Comparison of ENCODE assay signal across 9 cellular contexts in the genomic region with DNA sequence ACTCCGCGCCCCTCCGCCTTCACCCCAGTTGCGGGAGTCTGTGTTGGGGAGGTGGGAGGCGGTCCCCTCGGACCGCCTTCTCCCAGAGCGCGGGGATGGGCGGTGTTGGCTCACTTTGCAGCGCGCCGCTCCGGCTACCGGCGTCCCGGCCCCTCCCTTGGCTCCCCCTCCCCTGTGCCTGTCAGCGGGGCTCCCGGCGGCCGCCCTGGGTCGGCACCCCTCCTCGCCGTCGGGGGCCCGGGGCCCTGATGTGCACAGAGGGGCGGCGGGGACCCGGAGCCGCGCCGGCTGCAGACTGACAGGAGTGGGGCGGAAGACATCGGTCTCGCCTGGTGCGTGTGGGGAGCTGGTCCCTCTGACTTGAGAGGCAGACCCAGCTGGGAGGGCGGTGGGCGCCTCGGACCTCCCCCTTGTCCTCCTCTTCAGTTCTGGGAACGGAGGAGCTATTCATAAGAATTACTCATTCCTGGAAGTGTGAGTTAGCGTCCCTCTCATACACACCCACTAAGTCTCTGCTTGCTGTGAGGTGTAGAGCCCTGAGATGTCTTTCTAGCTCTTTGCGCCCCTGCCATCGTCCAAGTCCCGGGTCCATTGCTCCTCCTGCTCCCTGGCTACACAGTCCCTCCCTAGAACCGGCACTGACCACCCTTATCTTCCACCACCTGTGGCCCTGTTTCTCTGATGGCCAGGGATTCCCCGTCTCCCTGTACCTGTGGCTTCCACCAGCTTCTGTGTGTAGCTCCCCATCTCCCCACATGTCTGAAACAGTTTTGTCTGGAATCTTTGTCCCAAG. TPM values are rescaled to one million over a fixed set of nuclear protein-coding genes. Genes with fewer than 3 reads are reported as not detected.
DNase-seq lines count a peak whose midpoint lies in the region; ATAC-seq, FAIRE-seq and TF ChIP-seq lines count a peak whose summit lies in the region.
"Had no signal": no experiment of that assay in that cellular context is flagged by ENCODE, and none has a peak within 500 bp of the region (broad histone marks: within the 10 kb centered on the region; RNA-seq: fewer than 3 reads in every experiment).

No MANE protein-coding gene starts in this region.

- H3K4me3 Mint-ChIP-seq in activated naive CD8-positive, alpha-beta T cell, result peak overlapping the region; percentile 80

- no peak for TF ChIP-seq CTCF in A549 (IDR thresholded peaks at IDR 0.05)

- 10% methylated on average over 14 of the region's 46 CpGs for WGBS in A549 (ENCODE audit: missing lambda C conversion rate)

- H3K4me2 ChIP-seq in A549, result peak overlapping the region; percentile 97

- TF ChIP-seq RAD21 in A549 (conservative IDR thresholded peaks at IDR 0.05 in 1 of 2, IDR thresholded peaks at IDR 0.05 in 1 of 2), result no peak

- H3K27me3 Mint-ChIP-seq in activated naive CD8-positive, alpha-beta T cell, result peaks cover 35% of the 10 kb centered on the region

- H3K9me3 ChIP-seq in A549, result 0 out of 3 replicates have a peak, but pooled peaks cover 4% of the 10 kb centered on the region

- TF ChIP-seq POLR2A in A549 (IDR thresholded peaks at IDR 0.05; ENCODE audit: low read length), result no peak

- ATAC-seq in A549 (peak; percentile 3 to 9; a peak in 4 of 6 replicates), sciatic nerve (peak; percentile 15), HG03439 (IDR thresholded peaks at IDR 0.05; ENCODE audit: unreplicated experiment) (no peak)

- no peaks in the 10 kb centered on the region for H3K9me3 Mint-ChIP-seq in activated naive CD8-positive, alpha-beta T cell (ENCODE audit: low read depth)

- no peak for TF ChIP-seq EP300 in A549 (IDR thresholded peaks at IDR 0.05)

- H3K27ac ChIP-seq in A549, result peak overlapping the region in 1 of 2 experiments; percentile 97; a peak in 4 of 6 replicates

- intact Hi-C loops in sciatic nerve (cut with DNase I), result no loop called here

- POLR2A ChIA-PET in A549 (lab: Yijun Ruan, JAX), result no interaction called here
- POLR2A ChIA-PET in HEK293T (lab: Yijun Ruan, JAX), result interaction anchor here (1.2 to 1.4 kb wide), 2 partner anchors 18 to 47 kb away, joined by 3 to 5 read pairs; no protein-coding TSS in a partner anchor

- no peak overlapping the region for H3K27ac Mint-ChIP-seq in activated naive CD8-positive, alpha-beta T cell

- CTCF ChIA-PET in A549 (lab: Yijun Ruan, JAX), result interaction anchor here (0.6 to 4.4 kb wide), 16 partner anchors 12 to 526 kb away, joined by 3 to 44 read pairs (median 5); no protein-coding TSS in a partner anchor
- CTCF ChIA-PET in HEK293T (lab: Yijun Ruan, JAX), result interaction anchor here (2.8 kb wide), 1 partner anchor 46 kb away, joined by 15 read pairs; no protein-coding TSS in a partner anchor

- DNase-seq in A549 (ENCODE audit: low read depth in 1 of 2, low spot score in 1 of 2) (no peak), HEK293T (ENCODE audit: extremely low spot score) (peak; percentile 22), hepatic stellate cell (ENCODE audit: low spot score) (peak; percentile 8), sciatic nerve (ENCODE audit: low spot score) (no peak), CD1c-positive myeloid dendritic cell (ENCODE audit: extremely low spot score) (no peak), A172 (ENCODE audit: low spot score) (no peak)

- H3K4me3 ChIP-seq in A549, result peak overlapping the region; percentile 65

- H3K4me1 Mint-ChIP-seq in activated naive CD8-positive, alpha-beta T cell (ENCODE audit: low read depth), result peaks cover 12% of the 10 kb centered on the region

- no peak for FAIRE-seq in A549 (lab: Jason Lieb, UNC)

- peaks cover 8% of the 10 kb centered on the region; the same call in 1 of the 3 replicates for H3K4me1 ChIP-seq in A549

- no peaks in the 10 kb centered on the region for H3K36me3 Mint-ChIP-seq in activated naive CD8-positive, alpha-beta T cell

TF ChIP-seq in A549, 52 proteins besides CTCF, POLR2A, EP300 and RAD21:
- 0 out of 2 replicates have a peak, but pooled peaks have one; percentile 28 for TF ChIP-seq RNF2 (IDR thresholded peaks at IDR 0.05; ENCODE audit: borderline replicate concordance, low read depth)
- TF ChIP-seq, protein P1, sequence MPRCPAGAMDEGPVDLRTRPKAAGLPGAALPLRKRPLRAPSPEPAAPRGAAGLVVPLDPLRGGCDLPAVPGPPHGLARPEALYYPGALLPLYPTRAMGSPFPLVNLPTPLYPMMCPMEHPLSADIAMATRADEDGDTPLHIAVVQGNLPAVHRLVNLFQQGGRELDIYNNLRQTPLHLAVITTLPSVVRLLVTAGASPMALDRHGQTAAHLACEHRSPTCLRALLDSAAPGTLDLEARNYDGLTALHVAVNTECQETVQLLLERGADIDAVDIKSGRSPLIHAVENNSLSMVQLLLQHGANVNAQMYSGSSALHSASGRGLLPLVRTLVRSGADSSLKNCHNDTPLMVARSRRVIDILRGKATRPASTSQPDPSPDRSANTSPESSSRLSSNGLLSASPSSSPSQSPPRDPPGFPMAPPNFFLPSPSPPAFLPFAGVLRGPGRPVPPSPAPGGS (IDR thresholded peaks at IDR 0.05), result no peak

TF ChIP-seq in HEK293T, 16 proteins besides CTCF, POLR2A, EP300 and RAD21:
- TF ChIP-seq ELF4 (IDR thresholded peaks at IDR 0.05) (no peak), ARNT (IDR thresholded peaks at IDR 0.05) (no peak), PKNOX1 (IDR thresholded peaks at IDR 0.05) (no peak), FOXA1 (IDR thresholded peaks at IDR 0.05) (no peak), LEF1 (IDR thresholded peaks at IDR 0.05; ENCODE audit: borderline replicate concordance) (no peak), CTBP1 (IDR thresholded peaks at IDR 0.05; ENCODE audit: borderline replicate concordance) (no peak), FOXK2 (IDR thresholded peaks at IDR 0.05) (no peak), NFRKB (IDR thresholded peaks at IDR 0.05) (no peak)

RNA-seq across cellular contexts. Expression of gene KALRN, which starts 1.0 kb away (rescaled TPM):
- polyA plus RNA-seq in A549 (2011; rRNA removed) (2.2 and 2.9 TPM in 2 replicates), A549 (2017; fragmentation: RNase III; extraction: RNeasy Plus Mini Kit Qiagen cat#74134 plus additional on column Dnase treatment) (1.0 to 1.5 TPM (median 1.1 TPM) in 3 replicates)
- 1.2 and 1.5 TPM in 2 replicates for polyA plus RNA-seq in A549 (2012; cell fraction: cytosol; rRNA removed)
- 1.3 and 2.2 TPM in 2 replicates for polyA plus RNA-seq in A549 (2012; cell fraction: nucleus; rRNA removed)
- polyA minus RNA-seq in A549 (2011; rRNA and poly(A)+ RNA removed), result 6.4 and 7.5 TPM in 2 replicates
- 27.1 TPM for total RNA-seq in sciatic nerve
- total RNA-seq in A172 (2014; rRNA removed; shearing (Covaris generic)), result 9.5 and 13.2 TPM in 2 replicates

RNA-seq across cellular contexts. Expression of gene ROPN1, which starts 42.3 kb away (rescaled TPM):
- polyA plus RNA-seq in A549 (2011; rRNA removed), result not detected in 2 replicates
- polyA plus RNA-seq in A549 (2012; cell fraction: cytosol; rRNA removed), result not detected in 2 replicates
- polyA plus RNA-seq in A549 (2012; cell fraction: nucleus; rRNA removed), result not detected in 2 replicates
- polyA plus RNA-seq in A549 (2017; fragmentation: RNase III; extraction: RNeasy Plus Mini Kit Qiagen cat#74134 plus additional on column Dnase treatment), result not detected in 3 replicates
- polyA minus RNA-seq in A549 (2011; rRNA and poly(A)+ RNA removed), result not detected in 2 replicates
- total RNA-seq in sciatic nerve, result not detected
- 0.14 TPM in 1 of 2 replicates, not detected in the other for total RNA-seq in A172 (2014; rRNA removed; shearing (Covaris generic))
- polyA plus RNA-seq: adipose tissue had no signal

Comparison
In these comparisons a context has a peak if more than half of its experiments do, and no peak if none do; other contexts are left out.
1. DNase-seq: peak in HEK293T (single experiment) and hepatic stellate cell (single experiment); none in A549 (0 of 2), sciatic nerve (single experiment), CD1c-positive myeloid dendritic cell (single experiment) and A172 (single experiment).